Comparison of ENCODE assay signal across 26 cellular contexts in genomic region chr13:112185466-112185865, GRCh38.
"Had no signal": no experiment of that assay in that cellular context is flagged by ENCODE, and none has a peak within 500 bp of the region (broad histone marks: within the 10 kb centered on the region; RNA-seq: fewer than 3 reads in every experiment).

No MANE protein-coding gene starts in this region.

- H3K9me3 Mint-ChIP-seq: activated CD4-positive, alpha-beta T cell treated with anti-CD3 and anti-CD28 coated beads, Interleukin-2, amount 10 ng/mL, durations not matched to agents 7 days and 5 days; activated T-cell treated with anti-CD3 and anti-CD28 coated beads, Interleukin-2, amount 50 U/mL, for 24 hours had no signal

- H3K36me3 ChIP-seq: brain microvascular endothelial cell, esophagus muscularis mucosa, gastroesophageal sphincter had no signal

- H3K27ac Mint-ChIP-seq: activated CD4-positive, alpha-beta memory T cell treated with anti-CD3 and anti-CD28 coated beads, Interleukin-2, amount 10 ng/mL, durations not matched to agents 7 days and 5 days; activated CD4-positive, alpha-beta T cell treated with anti-CD3 and anti-CD28 coated beads, Interleukin-2, amount 10 ng/mL, durations not matched to agents 7 days and 5 days; activated naive CD8-positive, alpha-beta T cell; activated T-cell treated with anti-CD3 and anti-CD28 coated beads, Interleukin-2, amount 50 U/mL, for 24 hours; activated T-cell treated with anti-CD3 and anti-CD28 coated beads, Interleukin-2, amount 50 U/mL, for 72 hours; WTC11 had no signal

- ATAC-seq: activated T-cell treated with anti-CD3 and anti-CD28 coated beads, Interleukin-2, amount 50 U/mL, for 72 hours; foreskin keratinocyte; gastroesophageal sphincter; WTC11 had no signal

- H3K4me1 ChIP-seq: esophagus muscularis mucosa, foreskin keratinocyte, gastroesophageal sphincter had no signal

- H3K4me3 ChIP-seq: esophagus muscularis mucosa, gastroesophageal sphincter had no signal

- H3K4me1 Mint-ChIP-seq: activated CD4-positive, alpha-beta memory T cell treated with anti-CD3 and anti-CD28 coated beads, Interleukin-2, amount 10 ng/mL, durations not matched to agents 7 days and 5 days; activated CD4-positive, alpha-beta T cell treated with anti-CD3 and anti-CD28 coated beads, Interleukin-2, amount 10 ng/mL, durations not matched to agents 7 days and 5 days; central memory CD8-positive, alpha-beta T cell had no signal

- H3K27me3 Mint-ChIP-seq: activated CD4-positive, alpha-beta memory T cell treated with anti-CD3 and anti-CD28 coated beads, Interleukin-2, amount 10 ng/mL, durations not matched to agents 7 days and 5 days; activated CD4-positive, alpha-beta T cell treated with anti-CD3 and anti-CD28 coated beads, Interleukin-2, amount 10 ng/mL, durations not matched to agents 7 days and 5 days; activated T-cell treated with anti-CD3 and anti-CD28 coated beads, Interleukin-2, amount 50 U/mL, for 24 hours; central memory CD8-positive, alpha-beta T cell had no signal

- H3K27me3 ChIP-seq: brain microvascular endothelial cell, foreskin keratinocyte had no signal

- H3K27ac ChIP-seq: brain microvascular endothelial cell, esophagus muscularis mucosa, foreskin keratinocyte, gastroesophageal sphincter, VCaP had no signal

- DNase-seq: activated CD4-positive, alpha-beta memory T cell treated with anti-CD3 and anti-CD28 coated beads, Interleukin-2, amount 10 ng/mL, durations not matched to agents 7 days and 5 days; activated CD4-positive, alpha-beta T cell treated with anti-CD3 and anti-CD28 coated beads for 1 hour; activated CD4-positive, alpha-beta T cell treated with anti-CD3 and anti-CD28 coated beads for 4 hours; activated CD4-positive, alpha-beta T cell treated with anti-CD3 and anti-CD28 coated beads, Interleukin-2, amount 10 ng/mL, durations not matched to agents 7 days and 5 days; activated CD4-positive, alpha-beta T cell treated with anti-CD3 and anti-CD28 coated beads, Interleukin-2, amount 50 U/mL, for 4 hours; activated CD8-positive, alpha-beta memory T cell treated with anti-CD3 and anti-CD28 coated beads, Interleukin-2, amount 50 U/mL, for 48 hours; activated gamma-delta T cell; activated naive CD4-positive, alpha-beta T cell; activated naive CD4-positive, alpha-beta T cell treated with anti-CD3 and anti-CD28 coated beads, Interleukin-2, amount 50 U/mL, for 16 hours; activated T-cell treated with anti-CD3 and anti-CD28 coated beads for 4 hours; activated T-cell treated with anti-CD3 and anti-CD28 coated beads, Interleukin-2, amount 50 U/mL, for 24 hours; activated T-cell treated with anti-CD3 and anti-CD28 coated beads, Interleukin-2, amount 50 U/mL, for 72 hours; amniotic stem cell; anterior cingulate cortex; brain microvascular endothelial cell; cortex of kidney; effector CD8-positive, alpha-beta T cell; erythroblast; foreskin keratinocyte; T-helper 2 cell had no signal

- H3K36me3 Mint-ChIP-seq: activated naive CD8-positive, alpha-beta T cell; WTC11 had no signal

- H3K9me3 ChIP-seq: esophagus muscularis mucosa, gastroesophageal sphincter had no signal

- H3K4me3 Mint-ChIP-seq: activated CD4-positive, alpha-beta memory T cell treated with anti-CD3 and anti-CD28 coated beads, Interleukin-2, amount 10 ng/mL, durations not matched to agents 7 days and 5 days; activated CD4-positive, alpha-beta T cell treated with anti-CD3 and anti-CD28 coated beads, Interleukin-2, amount 10 ng/mL, durations not matched to agents 7 days and 5 days; activated naive CD8-positive, alpha-beta T cell; activated T-cell treated with anti-CD3 and anti-CD28 coated beads, Interleukin-2, amount 50 U/mL, for 24 hours; activated T-cell treated with anti-CD3 and anti-CD28 coated beads, Interleukin-2, amount 50 U/mL, for 72 hours; central memory CD8-positive, alpha-beta T cell; WTC11 had no signal
